9 cellular contexts compared by ENCODE assay signal in the genomic region with DNA sequence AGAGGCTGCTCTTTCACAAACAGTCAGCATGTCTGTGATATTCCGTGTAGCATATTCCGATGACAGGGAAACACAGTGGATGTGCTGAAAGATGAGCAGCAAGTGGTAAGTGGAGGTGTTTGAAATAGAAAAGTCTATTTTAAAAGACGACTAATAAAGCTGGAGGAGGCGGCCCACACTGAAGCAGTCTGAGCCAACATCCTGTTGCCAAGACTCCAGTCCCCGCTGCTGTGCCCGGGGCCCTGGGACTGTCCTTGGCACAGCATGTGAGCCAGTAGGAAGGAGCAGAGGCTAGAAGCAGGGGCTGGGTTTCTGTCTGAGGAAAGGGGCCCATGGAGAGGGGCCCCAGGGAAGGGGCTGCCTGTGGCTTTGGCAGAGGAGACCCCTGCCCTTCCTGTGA.
"Had no signal": no experiment of that assay in that cellular context is flagged by ENCODE, and none has a peak within 500 bp of the region (broad histone marks: within the 10 kb centered on the region; RNA-seq: fewer than 3 reads in every experiment).

No MANE protein-coding gene starts in this region.

- H3K27ac ChIP-seq: tibial nerve, uterus had no signal

- DNase-seq: activated CD4-positive, CD25-positive, alpha-beta regulatory T cell treated with anti-CD3 and anti-CD28 coated beads, Interleukin-2, amount 50 U/mL, for 72 hours; activated naive CD4-positive, alpha-beta T cell; erythroblast; kidney glomerular epithelial cell; stimulated activated CD4-positive, alpha-beta T cell treated with anti-CD3 and anti-CD28 coated beads, Interleukin-15, amount 100 ng/mL, for 24 hours; stimulated activated CD4-positive, alpha-beta T cell treated with anti-CD3 and anti-CD28 coated beads, Interleukin-4, amount 100 ng/mL, for 1 hour; stimulated activated naive CD4-positive, alpha-beta T cell; uterus had no signal
